In the genomic region with DNA sequence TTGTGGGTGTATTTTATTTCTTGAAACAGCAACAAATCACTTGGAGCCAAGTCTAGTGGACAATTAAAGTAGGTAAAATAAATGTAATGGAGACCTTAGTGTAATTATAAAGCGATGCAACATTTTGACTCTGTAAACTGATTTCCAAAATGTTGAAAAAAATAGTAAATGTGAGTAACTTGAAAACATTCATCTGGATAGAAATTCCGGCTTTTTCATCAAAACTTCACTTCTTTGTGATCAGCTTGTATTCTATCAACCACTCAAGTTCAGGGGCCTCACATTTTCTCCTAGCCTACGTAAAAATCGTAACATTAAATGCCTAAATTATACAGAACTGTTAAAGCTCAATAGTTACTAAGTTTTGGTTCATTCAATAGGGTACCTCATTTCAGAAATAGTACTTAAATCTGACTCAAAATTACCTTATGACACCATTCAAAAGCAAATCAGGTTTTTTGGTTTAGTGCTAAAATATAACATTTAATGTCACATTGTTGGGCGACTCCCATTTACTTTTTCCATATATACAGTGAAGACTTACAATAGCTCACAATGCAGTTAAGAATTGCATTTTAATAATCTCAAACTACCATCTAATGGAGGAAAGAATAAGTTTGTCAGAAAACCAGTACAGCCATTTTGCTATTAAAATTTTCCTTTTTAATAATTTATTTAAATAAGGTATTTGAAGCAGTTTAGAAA, we compare ENCODE assay signal across 2 cellular contexts.
TF ChIP-seq lines count a peak whose summit lies in the region.

No MANE protein-coding gene starts in this region.

TF ChIP-seq in IMR-90, 13 proteins besides CTCF, POLR2A, EP300 and RAD21:
- TF ChIP-seq NFE2L2 (IDR thresholded peaks at IDR 0.05; ENCODE audit: low read depth, low read length) (no peak), CEBPB (IDR thresholded peaks at IDR 0.05; ENCODE audit: low read depth, low read length) (no peak), RCOR1 (IDR thresholded peaks at IDR 0.05; ENCODE audit: insufficient replicate concordance, low read length) (no peak), FOS (IDR thresholded peaks at IDR 0.05; ENCODE audit: low read depth, low read length) (no peak), MAZ (IDR thresholded peaks at IDR 0.05; ENCODE audit: borderline replicate concordance, low read depth, low read length) (no peak), USF2 (IDR thresholded peaks at IDR 0.05; ENCODE audit: low read depth, low read length) (no peak), CHD1 (IDR thresholded peaks at IDR 0.05; ENCODE audit: low read depth, low read length) (no peak), RFX5 (IDR thresholded peaks at IDR 0.05; ENCODE audit: low read depth, low read length) (no peak), SMC3 (IDR thresholded peaks at IDR 0.05; ENCODE audit: low read depth, low read length) (no peak), BHLHE40 (IDR thresholded peaks at IDR 0.05; ENCODE audit: low read depth, low read length) (no peak)
- TF ChIP-seq, protein P1, sequence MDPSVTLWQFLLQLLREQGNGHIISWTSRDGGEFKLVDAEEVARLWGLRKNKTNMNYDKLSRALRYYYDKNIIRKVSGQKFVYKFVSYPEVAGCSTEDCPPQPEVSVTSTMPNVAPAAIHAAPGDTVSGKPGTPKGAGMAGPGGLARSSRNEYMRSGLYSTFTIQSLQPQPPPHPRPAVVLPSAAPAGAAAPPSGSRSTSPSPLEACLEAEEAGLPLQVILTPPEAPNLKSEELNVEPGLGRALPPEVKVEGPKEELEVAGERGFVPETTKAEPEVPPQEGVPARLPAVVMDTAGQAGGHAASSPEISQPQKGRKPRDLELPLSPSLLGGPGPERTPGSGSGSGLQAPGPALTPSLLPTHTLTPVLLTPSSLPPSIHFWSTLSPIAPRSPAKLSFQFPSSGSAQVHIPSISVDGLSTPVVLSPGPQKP (IDR thresholded peaks at IDR 0.05; ENCODE audit: borderline replicate concordance, low read depth, low read length): no peak

TF ChIP-seq in GM12878, 131 proteins besides CTCF, POLR2A, EP300 and RAD21:
- TF ChIP-seq TCF3 (IDR thresholded peaks at IDR 0.05; ENCODE audit: borderline replicate concordance, insufficient read depth, low read depth, low read length): no peak
- no peak for TF ChIP-seq TCF12 (IDR thresholded peaks at IDR 0.05; ENCODE audit: low read depth, low read length)
- TF ChIP-seq ASH2L (IDR thresholded peaks at IDR 0.05; ENCODE audit: borderline replicate concordance, low read depth): no peak
- no peak for TF ChIP-seq LARP7 (IDR thresholded peaks at IDR 0.05)
- 0 out of 2 replicates have a peak, but pooled peaks have one; percentile 46 for TF ChIP-seq BACH1 (IDR thresholded peaks at IDR 0.05; ENCODE audit: borderline replicate concordance)
- 0 out of 2 replicates have a peak, but pooled peaks have one; percentile 12 for TF ChIP-seq BMI1 (IDR thresholded peaks at IDR 0.05; ENCODE audit: borderline replicate concordance)
- TF ChIP-seq ETV6 (conservative IDR thresholded peaks at IDR 0.05 in 1 of 2, IDR thresholded peaks at IDR 0.05 in 1 of 2; ENCODE audit: borderline replicate concordance in 1 of 2, low read depth in 1 of 2): no peak
- peak; percentile 20; the same call in 1 of the 2 replicates for TF ChIP-seq POLR2AphosphoS5 (IDR thresholded peaks at IDR 0.05; ENCODE audit: low read length)
- no peak for TF ChIP-seq MAX (IDR thresholded peaks at IDR 0.05; ENCODE audit: low read depth, low read length)
